ENCODE assay signal across 31 cellular contexts in genomic region chr9:33227741-33228140, GRCh38. TPM values are rescaled to one million over a fixed set of nuclear protein-coding genes. Genes with fewer than 3 reads are reported as not detected.
DNase-seq lines count a peak whose midpoint lies in the region; ATAC-seq and TF ChIP-seq lines count a peak whose summit lies in the region.
"Had no signal": no experiment of that assay in that cellular context is flagged by ENCODE, and none has a peak within 500 bp of the region (broad histone marks: within the 10 kb centered on the region; RNA-seq: fewer than 3 reads in every experiment).

No MANE protein-coding gene starts in this region.

- H3K9ac ChIP-seq in mammary epithelial cell (ENCODE audit: insufficient read depth, low read length) = no peak overlapping the region

- H3K9me3 ChIP-seq in mammary epithelial cell (replicated peaks; ENCODE audit: insufficient read depth, low read length) = no peaks in the 10 kb centered on the region
- H3K9me3 ChIP-seq in breast epithelium = no peaks in the 10 kb centered on the region
- H3K9me3 ChIP-seq in thyroid gland = no peaks in the 10 kb centered on the region
- H3K9me3 ChIP-seq in A673 (ENCODE audit: low read depth, low read length, poor library complexity, severe bottlenecking) = no peaks in the 10 kb centered on the region
- H3K9me3 ChIP-seq: ovary, right atrium auricular region, suprapubic skin had no signal

- no peak overlapping the region for H3K27ac ChIP-seq in mammary epithelial cell (ENCODE audit: insufficient read depth, low read depth, low read length)
- no peak overlapping the region for H3K27ac ChIP-seq in breast epithelium
- H3K27ac ChIP-seq in thyroid gland = no peak overlapping the region
- H3K27ac ChIP-seq in A673 (ENCODE audit: low read depth, low read length, poor library complexity, severe bottlenecking) = no peak overlapping the region
- H3K27ac ChIP-seq: ovary, right atrium auricular region, suprapubic skin, VCaP had no signal

- no TSS peak for BruUV-seq in mammary epithelial cell (replicated peaks; lab: Mats Ljungman, UMichigan)
- BruUV-seq in A673 (replicated peaks; lab: Mats Ljungman, UMichigan) = no TSS peak

- DNase-seq in mammary epithelial cell (no peak), breast epithelium (ENCODE audit: low spot score in 2 of 2) (no peak), astrocyte of the hippocampus (ENCODE audit: low read depth, low spot score) (peak; percentile 41), myocyte (ENCODE audit: low read depth) (peak; percentile 35), thyroid gland (no peak), H7 (no peak), A673 (ENCODE audit: low spot score) (no peak), sciatic nerve (ENCODE audit: low spot score) (no peak)
- DNase-seq: 8988T; activated CD4-positive, alpha-beta T cell treated with anti-CD3 and anti-CD28 coated beads for 48 hours; activated naive CD8-positive, alpha-beta T cell treated with anti-CD3 and anti-CD28 coated beads, Interleukin-2, amount 50 U/mL, for 24 hours; activated T-cell treated with anti-CD3 and anti-CD28 coated beads, Interleukin-2, amount 50 U/mL, for 24 hours; cerebellar nuclear complex; NCI-H1048; NCI-H2171 treated with DMSO at 0.1 percent for 48 hours; NCI-H526; NK-92 treated with Interleukin-12 subunit alpha and Interleukin-12 subunit beta, amount 100 ng/mL, for 24 hours; ovary; SHP77 treated with DMSO at 0.1 percent for 48 hours; stimulated activated CD4-positive, alpha-beta T cell treated with anti-CD3 and anti-CD28 coated beads, Interleukin-4, amount 100 ng/mL, for 24 hours; stimulated activated naive CD4-positive, alpha-beta T cell; SW 1271; T-helper 9 cell had no signal

- intact Hi-C loops in mammary epithelial cell (cut with micrococcal nuclease) = loop anchor here (2.0 to 10.0 kb wide), 5 partner anchors 59 to 643 kb away; partner anchors contain the start of gene APTX
- intact Hi-C loops in breast epithelium (cut with DNase I; ENCODE audit: low total_unique reads) = no loop called here
- intact Hi-C loops in thyroid gland (cut with DNase I) = loop anchor here (2.0 kb wide), 1 partner anchor 149 kb away; no protein-coding TSS in a partner anchor
- intact Hi-C loops in A673 (cut with micrococcal nuclease; ENCODE audit: unreplicated experiment) = loop anchor here (10.0 kb wide), 1 partner anchor 643 kb away; no protein-coding TSS in a partner anchor
- intact Hi-C loops in sciatic nerve (cut with DNase I) = loop anchor here (5.0 kb wide), 1 partner anchor 145 kb away; no protein-coding TSS in a partner anchor

- no peak overlapping the region for H3K4me2 ChIP-seq in mammary epithelial cell (ENCODE audit: insufficient read depth, low read depth, low read length)

- dilution Hi-C loops in mammary epithelial cell (cut with HindIII; ENCODE audit: low sequenced_read_pairs) = loop anchor here (5.0 kb wide), 3 partner anchors 55 to 150 kb away; partner anchors contain the start of gene SMU1

- H3K36me3 ChIP-seq in mammary epithelial cell (ENCODE audit: insufficient read depth, low read length) = no peaks in the 10 kb centered on the region
- H3K36me3 ChIP-seq in breast epithelium = no peaks in the 10 kb centered on the region
- H3K36me3 ChIP-seq in thyroid gland = no peaks in the 10 kb centered on the region
- no peaks in the 10 kb centered on the region for H3K36me3 ChIP-seq in H7 (replicated peaks; ENCODE audit: control insufficient read depth, insufficient read depth, low read length)
- H3K36me3 ChIP-seq in A673 (ENCODE audit: insufficient read depth, low read length, poor library complexity, severe bottlenecking) = no peaks in the 10 kb centered on the region
- H3K36me3 ChIP-seq: ovary, right atrium auricular region, suprapubic skin had no signal

- no peak for ATAC-seq in sciatic nerve
- ATAC-seq: activated naive CD8-positive, alpha-beta T cell treated with anti-CD3 and anti-CD28 coated beads, Interleukin-2, amount 50 U/mL, for 24 hours had no signal

- TF ChIP-seq CTCF in mammary epithelial cell (conservative IDR thresholded peaks at IDR 0.05 in 1 of 2, IDR thresholded peaks at IDR 0.05 in 1 of 2; ENCODE audit: extremely low read depth in 1 of 2, insufficient read depth in 1 of 2, low read depth in 1 of 2, low read length in 2 of 2) (no peak), breast epithelium (IDR thresholded peaks at IDR 0.05) (no peak), thyroid gland (IDR thresholded peaks at IDR 0.05) (no peak), A673 (conservative IDR thresholded peaks at IDR 0.05; ENCODE audit: low read depth, low read length) (no peak)

- 56% methylated on average over 4 of the region's 8 CpGs for WGBS in mammary epithelial cell (ENCODE audit: low coverage, missing lambda C conversion rate)
- WGBS in thyroid gland, 2 donors = 75 to 81% methylated on average over 7 of the region's 8 CpGs

- H3K27me3 ChIP-seq in mammary epithelial cell (ENCODE audit: insufficient read depth, low read length) (no peaks in the 10 kb centered on the region), breast epithelium (no peaks in the 10 kb centered on the region), thyroid gland (no peaks in the 10 kb centered on the region), H7 (ENCODE audit: control insufficient read depth, insufficient read depth, low read length) (no peaks in the 10 kb centered on the region), A673 (replicated peaks; ENCODE audit: insufficient read depth, low read depth, low read length, poor library complexity) (no peaks in the 10 kb centered on the region)
- H3K27me3 ChIP-seq: ovary, right atrium auricular region, suprapubic skin had no signal

- H3K4me1 ChIP-seq in mammary epithelial cell (ENCODE audit: insufficient read depth, low read length) = peaks cover 58% of the 10 kb centered on the region
- no peaks in the 10 kb centered on the region for H3K4me1 ChIP-seq in breast epithelium
- peaks cover 0 to 10% of the 10 kb centered on the region in 2 donors for H3K4me1 ChIP-seq in thyroid gland
- peaks cover 10% of the 10 kb centered on the region for H3K4me1 ChIP-seq in A673 (ENCODE audit: insufficient read depth, low read length, poor library complexity, severe bottlenecking)

- peak overlapping the region; percentile 25 for H2AFZ ChIP-seq in mammary epithelial cell (ENCODE audit: low read depth, low read length)

- TF ChIP-seq POLR2A in breast epithelium (IDR thresholded peaks at IDR 0.05) (no peak), thyroid gland (IDR thresholded peaks at IDR 0.05) (no peak)

- in situ Hi-C loops in mammary epithelial cell (cut with MboI; ENCODE audit: low sequenced_read_pairs in 2 of 2) = loop anchor here in 1 of 2 donors (5.0 to 25.0 kb wide), 2 partner anchors 145 to 235 kb away; partner anchors contain the start of gene NOL6

- POLR2A ChIA-PET in A673 (lab: Charles Lee; ENCODE audit: low non-redundant PET) = no interaction called here

- H3K4me3 ChIP-seq in mammary epithelial cell (replicated peaks in 1 of 3; ENCODE audit: insufficient read depth in 1 of 3, low read depth in 2 of 3, low read length in 3 of 3) (no peak overlapping the region), breast epithelium (no peak overlapping the region), thyroid gland (replicated peaks in 1 of 3) (no peak overlapping the region), H7 (ENCODE audit: insufficient read depth, low read depth, low read length) (no peak overlapping the region), A673 (ENCODE audit: low read depth, low read length, poor library complexity, severe bottlenecking) (no peak overlapping the region)
- H3K4me3 ChIP-seq: ovary, right atrium auricular region, suprapubic skin had no signal

- no peaks in the 10 kb centered on the region for H4K20me1 ChIP-seq in mammary epithelial cell (ENCODE audit: insufficient read depth, low read length)

- CTCF ChIA-PET in mammary epithelial cell (lab: Charles Lee; ENCODE audit: low non-redundant PET) (interaction anchor here (0.6 kb wide), 1 partner anchor 187 kb away, joined by 4 read pairs; no protein-coding TSS in a partner anchor), A673 (lab: Charles Lee) (no interaction called here)

- no peaks in the 10 kb centered on the region for H3K79me2 ChIP-seq in mammary epithelial cell (ENCODE audit: insufficient read depth, low read length)

RNA-seq across cellular contexts. Expression of gene SPINK4, which starts 12.2 kb away (rescaled TPM):
- total RNA-seq in mammary epithelial cell = not detected
- polyA plus RNA-seq in mammary epithelial cell = not detected
- polyA minus RNA-seq in mammary epithelial cell = not detected
- total RNA-seq in breast epithelium = not detected
- not detected in 2 replicates for total RNA-seq in myocyte
- polyA plus RNA-seq in myocyte (2012) = not detected
- not detected for total RNA-seq in thyroid gland
- not detected in 2 replicates for total RNA-seq in H7 (2014; rRNA removed; shearing (Covaris generic))
- not detected in 2 replicates for total RNA-seq in A673 (2021)
- total RNA-seq in sciatic nerve = not detected
- total RNA-seq: activated CD8-positive, alpha-beta memory T cell treated with anti-CD3 and anti-CD28 coated beads for 36 hours; kidney epithelial cell; lower leg skin; mononuclear cell; ovary; right atrium auricular region; suprapubic skin; urinary bladder had no signal
- polyA plus RNA-seq: ovary had no signal

RNA-seq across cellular contexts. Expression of gene BAG1, which starts 36.8 kb away (rescaled TPM):
- total RNA-seq in mammary epithelial cell (10 to 100 TPM; 28.5 to 30.9 TPM), breast epithelium (10 to 100 TPM; 34.7 to 54.7 (median 44.9) TPM), myocyte (74.6 and 78.7 TPM in 2 replicates), thyroid gland (100 to 1,000 TPM in 2 of 4 donors, 10 to 100 TPM in 2; 72.0 to 135 (median 99.3) TPM), A673 (2021) (48.4 and 52.7 TPM in 2 replicates), sciatic nerve (85.6 TPM)
- 20.3 TPM for polyA plus RNA-seq in mammary epithelial cell
- polyA minus RNA-seq in mammary epithelial cell = 5.4 TPM
- 74.4 TPM for polyA plus RNA-seq in myocyte (2012)
- total RNA-seq in H7 (2014; rRNA removed; shearing (Covaris generic)) = 27.8 and 28.7 TPM in 2 replicates

RNA-seq across cellular contexts. Expression of gene CHMP5, which starts 37.1 kb away (rescaled TPM):
- total RNA-seq in mammary epithelial cell = 10 to 100 TPM; 52.7 to 54.0 TPM
- polyA plus RNA-seq in mammary epithelial cell = 50.6 TPM
- 30.3 TPM for polyA minus RNA-seq in mammary epithelial cell
- total RNA-seq in breast epithelium = 10 to 100 TPM; 63.1 to 73.4 (median 65.5) TPM
- 94.4 and 97.4 TPM in 2 replicates for total RNA-seq in myocyte
- 90.4 TPM for polyA plus RNA-seq in myocyte (2012)
- 10 to 100 TPM; 55.1 to 78.2 (median 60.3) TPM for total RNA-seq in thyroid gland
- total RNA-seq in H7 (2014; rRNA removed; shearing (Covaris generic)) = 44.6 and 60.0 TPM in 2 replicates
- 74.4 and 74.6 TPM in 2 replicates for total RNA-seq in A673 (2021)
- 73.0 TPM for total RNA-seq in sciatic nerve

Comparison
In these comparisons a context has a peak if more than half of its experiments do, and no peak if none do; other contexts are left out.
1. DNase-seq: peak in astrocyte of the hippocampus (single experiment) and myocyte (single experiment); none in mammary epithelial cell (single experiment), breast epithelium (0 of 2), thyroid gland (0 of 2), H7 (single experiment), A673 (single experiment) and sciatic nerve (single experiment).